Comparison of ENCODE assay signal across 18 cellular contexts in genomic region chr7:143931739-143932138, GRCh38. TPM values are rescaled to one million over a fixed set of nuclear protein-coding genes. Genes with fewer than 3 reads are reported as not detected.
DNase-seq lines count a peak whose midpoint lies in the region; TF ChIP-seq lines count a peak whose summit lies in the region.
"Had no signal": no experiment of that assay in that cellular context is flagged by ENCODE, and none has a peak within 500 bp of the region (broad histone marks: within the 10 kb centered on the region; RNA-seq: fewer than 3 reads in every experiment).

No MANE protein-coding gene starts in this region.

- H3K4me3 ChIP-seq in PC-9 (no peak overlapping the region), fibroblast of mammary gland (ENCODE audit: control insufficient read depth, low read depth, low read length) (no peak overlapping the region), vagina (no peak overlapping the region)

- no peaks in the 10 kb centered on the region for H4K20me1 ChIP-seq in PC-9 (ENCODE audit: insufficient read depth)

- peaks cover 3% of the 10 kb centered on the region; the same call in 1 of the 2 replicates for H3K9me2 ChIP-seq in PC-9 (ENCODE audit: insufficient read depth)

- peak overlapping the region; percentile 1 for H3K27ac Mint-ChIP-seq in activated naive CD4-positive, alpha-beta T cell treated with anti-CD3 and anti-CD28 coated beads, Interleukin-2, amount 50 U/mL, for 24 hours
- no peak overlapping the region for H3K27ac Mint-ChIP-seq in activated naive CD4-positive, alpha-beta T cell treated with anti-CD3 and anti-CD28 coated beads for 36 hours
- no peak overlapping the region for H3K27ac Mint-ChIP-seq in osteocyte (ENCODE audit: unreplicated experiment)
- H3K27ac Mint-ChIP-seq: CD4-positive, alpha-beta T cell had no signal

- no peaks in the 10 kb centered on the region for H3K79me2 ChIP-seq in PC-9 (ENCODE audit: low read depth)

- no peak for DNase-seq in activated naive CD4-positive, alpha-beta T cell treated with anti-CD3 and anti-CD28 coated beads for 36 hours
- no peak for DNase-seq in PC-9
- DNase-seq in fibroblast of mammary gland (ENCODE audit: low read depth), result peak; percentile 27
- DNase-seq in vagina (ENCODE audit: extremely low spot score in 2 of 2), result no peak
- DNase-seq in DMS153 treated with DMSO at 0.1 percent for 48 hours (lab: John Stamatoyannopoulos, UW; ENCODE audit: unreplicated experiment), result no peak
- no peak for DNase-seq in NCI-H1105 treated with DMSO at 0.1 percent for 48 hours (lab: John Stamatoyannopoulos, UW)
- DNase-seq in osteocyte (ENCODE audit: extremely low spot score, unreplicated experiment), result no peak
- DNase-seq: CD4-positive, alpha-beta T cell; DND-41; H7; NCI-H1417; NCI-H1930; NCI-H2171 treated with DMSO at 0.1 percent for 48 hours; NCI-H82; SIG-M5 had no signal

- H3K4me1 ChIP-seq in PC-9 (replicated peaks; ENCODE audit: insufficient read depth) (no peaks in the 10 kb centered on the region), vagina (no peaks in the 10 kb centered on the region)

- no peaks in the 10 kb centered on the region; the same call in 1 of the 2 replicates for H3F3A ChIP-seq in PC-9 (ENCODE audit: insufficient read depth, low read depth)

- H3K36me3 Mint-ChIP-seq in activated naive CD4-positive, alpha-beta T cell treated with anti-CD3 and anti-CD28 coated beads, Interleukin-2, amount 50 U/mL, for 24 hours, result no peaks in the 10 kb centered on the region
- peaks cover 2% of the 10 kb centered on the region for H3K36me3 Mint-ChIP-seq in activated naive CD4-positive, alpha-beta T cell treated with anti-CD3 and anti-CD28 coated beads for 36 hours (ENCODE audit: low read depth)
- no peaks in the 10 kb centered on the region for H3K36me3 Mint-ChIP-seq in osteocyte (ENCODE audit: unreplicated experiment)

- no peak overlapping the region for H3K4me2 ChIP-seq in PC-9

- no peak overlapping the region for H3K4me3 Mint-ChIP-seq in activated naive CD4-positive, alpha-beta T cell treated with anti-CD3 and anti-CD28 coated beads, Interleukin-2, amount 50 U/mL, for 24 hours
- no peak overlapping the region for H3K4me3 Mint-ChIP-seq in activated naive CD4-positive, alpha-beta T cell treated with anti-CD3 and anti-CD28 coated beads for 36 hours
- H3K4me3 Mint-ChIP-seq in osteocyte (ENCODE audit: unreplicated experiment), result no peak overlapping the region
- H3K4me3 Mint-ChIP-seq: CD4-positive, alpha-beta T cell had no signal

- H3K9me3 Mint-ChIP-seq in activated naive CD4-positive, alpha-beta T cell treated with anti-CD3 and anti-CD28 coated beads, Interleukin-2, amount 50 U/mL, for 24 hours, result no peaks in the 10 kb centered on the region
- peaks cover 5% of the 10 kb centered on the region for H3K9me3 Mint-ChIP-seq in activated naive CD4-positive, alpha-beta T cell treated with anti-CD3 and anti-CD28 coated beads for 36 hours
- H3K9me3 Mint-ChIP-seq in osteocyte (ENCODE audit: unreplicated experiment), result peaks cover 11% of the 10 kb centered on the region
- H3K9me3 Mint-ChIP-seq: CD4-positive, alpha-beta T cell had no signal

- H3K9me3 ChIP-seq in PC-9 (ENCODE audit: insufficient read depth, low read depth), result no peaks in the 10 kb centered on the region
- no peaks in the 10 kb centered on the region for H3K9me3 ChIP-seq in vagina

- no peak for TF ChIP-seq POLR2A in vagina (IDR thresholded peaks at IDR 0.05)

- peak overlapping the region; percentile 26; the same call in 1 of the 2 replicates for H2AFZ ChIP-seq in PC-9

- no TSS peak for BruUV-seq in PC-9 (replicated peaks; lab: Mats Ljungman, UMichigan)

- H3K27me3 ChIP-seq in PC-9 (ENCODE audit: insufficient read depth, low read depth), result no peaks in the 10 kb centered on the region
- H3K27me3 ChIP-seq in vagina, result no peaks in the 10 kb centered on the region

- CTCF ChIA-PET in activated naive CD4-positive, alpha-beta T cell treated with anti-CD3 and anti-CD28 coated beads for 36 hours (lab: Charles Lee), result interaction anchor here (0.7 kb wide), 1 partner anchor 1944 kb away, joined by 4 read pairs; no protein-coding TSS in a partner anchor
- CTCF ChIA-PET in PC-9 (lab: Charles Lee), result no interaction called here

- no peaks in the 10 kb centered on the region for H3K36me3 ChIP-seq in PC-9 (ENCODE audit: low read depth)
- no peaks in the 10 kb centered on the region for H3K36me3 ChIP-seq in vagina

- POLR2A ChIA-PET in PC-9 (lab: Charles Lee; ENCODE audit: unreplicated experiment), result no interaction called here

- H3K27ac ChIP-seq in PC-9, result no peak overlapping the region
- no peak overlapping the region for H3K27ac ChIP-seq in vagina

- H3K27me3 Mint-ChIP-seq in activated naive CD4-positive, alpha-beta T cell treated with anti-CD3 and anti-CD28 coated beads, Interleukin-2, amount 50 U/mL, for 24 hours, result no peaks in the 10 kb centered on the region
- H3K27me3 Mint-ChIP-seq in activated naive CD4-positive, alpha-beta T cell treated with anti-CD3 and anti-CD28 coated beads for 36 hours (ENCODE audit: low read depth), result peaks cover 11% of the 10 kb centered on the region
- H3K27me3 Mint-ChIP-seq in osteocyte (ENCODE audit: unreplicated experiment), result peaks cover 17% of the 10 kb centered on the region

- intact Hi-C loops in activated naive CD4-positive, alpha-beta T cell treated with anti-CD3 and anti-CD28 coated beads for 36 hours (cut with micrococcal nuclease), result no loop called here
- intact Hi-C loops in PC-9 (cut with micrococcal nuclease; ENCODE audit: unreplicated experiment) (no loop called here), vagina (cut with DNase I) (no loop called here)

- no peaks in the 10 kb centered on the region for H3K4me1 Mint-ChIP-seq in activated naive CD4-positive, alpha-beta T cell treated with anti-CD3 and anti-CD28 coated beads, Interleukin-2, amount 50 U/mL, for 24 hours
- H3K4me1 Mint-ChIP-seq in activated naive CD4-positive, alpha-beta T cell treated with anti-CD3 and anti-CD28 coated beads for 36 hours (ENCODE audit: low read depth), result peaks cover 12% of the 10 kb centered on the region
- peaks cover 33% of the 10 kb centered on the region for H3K4me1 Mint-ChIP-seq in osteocyte (ENCODE audit: unreplicated experiment)

- TF ChIP-seq CTCF in PC-9 (conservative IDR thresholded peaks at IDR 0.05) (no peak), fibroblast of mammary gland (conservative IDR thresholded peaks at IDR 0.05; ENCODE audit: control insufficient read depth, insufficient read depth, low read depth, low read length) (no peak), vagina (IDR thresholded peaks at IDR 0.05) (no peak), osteocyte (IDR thresholded peaks at IDR 0.05) (no peak)

RNA-seq across cellular contexts. Expression of gene OR2F2, which starts 3.3 kb away (rescaled TPM):
- not detected for total RNA-seq in activated naive CD4-positive, alpha-beta T cell treated with anti-CD3 and anti-CD28 coated beads for 36 hours
- not detected in 2 replicates for total RNA-seq in PC-9 (2021)
- not detected for total RNA-seq in vagina
- not detected in 2 replicates for total RNA-seq in osteocyte
- total RNA-seq: A172; CD4-positive, alpha-beta T cell; H7 had no signal

RNA-seq across cellular contexts. Expression of gene OR2F1, which starts 22.9 kb away (rescaled TPM):
- total RNA-seq in activated naive CD4-positive, alpha-beta T cell treated with anti-CD3 and anti-CD28 coated beads for 36 hours, result not detected
- total RNA-seq in PC-9 (2021) (not detected in 2 replicates), vagina (not detected), osteocyte (not detected in 2 replicates)
- total RNA-seq: A172; CD4-positive, alpha-beta T cell; H7; NCI-H460 had no signal

RNA-seq across cellular contexts. Expression of gene TCAF1, which starts 29.8 kb away (rescaled TPM):
- total RNA-seq in activated naive CD4-positive, alpha-beta T cell treated with anti-CD3 and anti-CD28 coated beads for 36 hours, result 10 to 100 TPM; 13.7 to 13.8 TPM
- total RNA-seq in PC-9 (2021), result 41.5 and 44.6 TPM in 2 replicates
- total RNA-seq in vagina, result 50.1 TPM
- total RNA-seq in osteocyte, result 82.4 and 87.8 TPM in 2 replicates
